In the genomic region with DNA sequence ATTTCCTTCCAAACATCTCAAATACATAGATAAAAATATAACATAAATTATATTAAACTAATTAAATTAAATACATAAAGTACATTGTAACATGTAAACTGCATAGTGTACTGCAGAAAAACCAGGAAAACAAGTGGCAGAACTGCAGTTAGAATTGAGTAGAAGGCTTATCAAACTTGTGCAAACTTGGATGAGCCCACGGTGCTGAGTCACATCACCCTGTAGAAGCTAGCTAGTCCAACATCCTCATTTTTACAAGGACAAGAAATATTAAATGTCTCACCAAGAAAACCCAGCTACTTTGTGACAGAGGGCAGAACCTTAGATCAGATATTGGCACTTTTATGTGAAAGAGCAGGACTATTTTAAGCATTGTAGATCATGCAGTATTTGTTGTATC, we compare ENCODE assay signal across 16 cellular contexts.
"Had no signal": no experiment of that assay in that cellular context is flagged by ENCODE, and none has a peak within 500 bp of the region (broad histone marks: within the 10 kb centered on the region; RNA-seq: fewer than 3 reads in every experiment).

No MANE protein-coding gene starts in this region.

- ATAC-seq: activated naive CD4-positive, alpha-beta T cell treated with anti-CD3 and anti-CD28 coated beads, Interleukin-2, amount 50 U/mL, for 72 hours; activated T-cell treated with anti-CD3 and anti-CD28 coated beads, Interleukin-2, amount 50 U/mL, for 72 hours; effector memory CD8-positive, alpha-beta T cell; natural killer cell; stimulated activated effector memory CD8-positive, alpha-beta T cell treated with anti-CD3 and anti-CD28 coated beads, Interleukin-12 subunit alpha, Interleukin-12 subunit beta, amount 100 ng/mL, for 72 hours had no signal

- H3K36me3 ChIP-seq: left ventricle myocardium inferior, neutrophil had no signal

- H3K4me1 ChIP-seq: left ventricle myocardium inferior had no signal

- H3K4me3 ChIP-seq: left ventricle myocardium inferior had no signal

- DNase-seq: activated CD4-positive, alpha-beta T cell treated with anti-CD3 and anti-CD28 coated beads, Interleukin-2, amount 10 ng/mL, durations not matched to agents 7 days and 5 days; activated CD4-positive, CD25-positive, alpha-beta regulatory T cell; activated CD8-positive, alpha-beta memory T cell treated with anti-CD3 and anti-CD28 coated beads, Interleukin-2, amount 50 U/mL, for 48 hours; activated gamma-delta T cell; activated T-cell treated with anti-CD3 and anti-CD28 coated beads, Interleukin-2, amount 50 U/mL, for 72 hours; amniotic stem cell; cerebellar nuclear complex; effector memory CD8-positive, alpha-beta T cell; hippocampal formation; left ventricle myocardium inferior; natural killer cell; T-helper 1 cell; T1000 had no signal

- H3K9me3 ChIP-seq: neutrophil had no signal

- H3K27me3 ChIP-seq: neutrophil had no signal
